13 cellular contexts compared by ENCODE assay signal in genomic region chr10:49359349-49360231, GRCh38. TPM values are rescaled to one million over a fixed set of nuclear protein-coding genes. Genes with fewer than 3 reads are reported as not detected.
A peak's percentile ranks its signal among the peaks of the same experiment; 100 is the strongest.
DNase-seq lines count a peak whose midpoint lies in the region; ATAC-seq and TF ChIP-seq lines count a peak whose summit lies in the region.
"Had no signal": no experiment of that assay in that cellular context is flagged by ENCODE, and none has a peak within 500 bp of the region (broad histone marks: within the 10 kb centered on the region; RNA-seq: fewer than 3 reads in every experiment).

No MANE protein-coding gene starts in this region.

- peak overlapping the region; percentile 60 for H3K4me2 ChIP-seq in BLaER1

- peak overlapping the region; percentile 79 for H3K27ac Mint-ChIP-seq in chondrocyte (ENCODE audit: unreplicated experiment)

- H3K4me3 Mint-ChIP-seq in chondrocyte (ENCODE audit: unreplicated experiment): no peak overlapping the region

- peaks cover 2% of the 10 kb centered on the region for H3K27me3 Mint-ChIP-seq in chondrocyte (ENCODE audit: low read depth)

- peaks cover 21% of the 10 kb centered on the region for H3K4me1 ChIP-seq in BLaER1
- peaks cover 2 to 22% of the 10 kb centered on the region in 2 donors for H3K4me1 ChIP-seq in left lung
- H3K4me1 ChIP-seq in mucosa of descending colon (ENCODE audit: low read depth): no peaks in the 10 kb centered on the region

- intact Hi-C loops in left lung (cut with DNase I): no loop called here
- intact Hi-C loops in mucosa of descending colon (cut with DNase I, micrococcal nuclease): no loop called here

- TF ChIP-seq CTCF in chondrocyte (IDR thresholded peaks at IDR 0.05) (peak; percentile 34), left lung (IDR thresholded peaks at IDR 0.05) (no peak), mucosa of descending colon (IDR thresholded peaks at IDR 0.05) (no peak)

- H3K27me3 ChIP-seq in BLaER1 (no peaks in the 10 kb centered on the region), left lung (no peaks in the 10 kb centered on the region)
- H3K27me3 ChIP-seq: body of pancreas had no signal

- H3K9ac ChIP-seq in BLaER1: no peak overlapping the region

- ATAC-seq in left lung (peak; percentile 20), GM19397 (IDR thresholded peaks at IDR 0.05; ENCODE audit: unreplicated experiment) (no peak), mucosa of descending colon (no peak), GM18519 (IDR thresholded peaks at IDR 0.05; ENCODE audit: low FRiP score, unreplicated experiment) (no peak)
- ATAC-seq: body of pancreas had no signal

- H3K4me1 Mint-ChIP-seq in chondrocyte (ENCODE audit: low read depth): peaks cover 10% of the 10 kb centered on the region

- peaks cover 8% of the 10 kb centered on the region for H3K9me3 Mint-ChIP-seq in chondrocyte (ENCODE audit: low read depth)

- H3K36me3 ChIP-seq in BLaER1: no peaks in the 10 kb centered on the region
- H3K36me3 ChIP-seq in left lung: no peaks in the 10 kb centered on the region
- no peaks in the 10 kb centered on the region for H3K36me3 ChIP-seq in mucosa of descending colon (ENCODE audit: low read depth)

- H3K9me3 ChIP-seq in BLaER1: no peaks in the 10 kb centered on the region
- H3K9me3 ChIP-seq in left lung: peaks cover 0 to 4% of the 10 kb centered on the region in 2 donors
- no peaks in the 10 kb centered on the region for H3K9me3 ChIP-seq in mucosa of descending colon
- H3K9me3 ChIP-seq: body of pancreas had no signal

- no peaks in the 10 kb centered on the region for H4K20me1 ChIP-seq in BLaER1

- DNase-seq in LHCN-M2 (ENCODE audit: low read depth): peak; percentile 45
- DNase-seq in chondrocyte (ENCODE audit: low spot score): no peak
- no peak for DNase-seq in left lung
- no peak for DNase-seq in mucosa of descending colon
- no peak for DNase-seq in NCI-H2196 (lab: John Stamatoyannopoulos, UW; ENCODE audit: unreplicated experiment)
- DNase-seq: activated CD4-positive, alpha-beta T cell treated with anti-CD3 and anti-CD28 coated beads for 48 hours; body of pancreas; COR-L47; occipital lobe had no signal

- peak overlapping the region; percentile 33; the same call in 1 of the 2 replicates for H3K27ac ChIP-seq in BLaER1
- H3K27ac ChIP-seq in left lung: no peak overlapping the region
- H3K27ac ChIP-seq: body of pancreas had no signal

- H3K4me3 ChIP-seq in BLaER1 (no peak overlapping the region), left lung (no peak overlapping the region), mucosa of descending colon (no peak overlapping the region)
- H3K4me3 ChIP-seq: body of pancreas had no signal

- no peaks in the 10 kb centered on the region for H3K36me3 Mint-ChIP-seq in chondrocyte (ENCODE audit: low read depth)

RNA-seq across cellular contexts. Expression of gene DRGX, which starts 36.3 kb away (rescaled TPM):
- not detected in 2 replicates for total RNA-seq in LHCN-M2 (2014; rRNA removed)
- polyA plus RNA-seq in LHCN-M2 (2012): 0.07 TPM
- not detected in 3 replicates for total RNA-seq in chondrocyte
- total RNA-seq in left lung: under 1 TPM in 1 of 2 donors, not detected in 1; 0.45 TPM
- under 1 TPM; 0.10 to 0.35 (median 0.22) TPM for total RNA-seq in mucosa of descending colon
- total RNA-seq: body of pancreas, occipital lobe, OCI-LY7 had no signal
